Comparison of ENCODE assay signal across 16 cellular contexts in the genomic region with DNA sequence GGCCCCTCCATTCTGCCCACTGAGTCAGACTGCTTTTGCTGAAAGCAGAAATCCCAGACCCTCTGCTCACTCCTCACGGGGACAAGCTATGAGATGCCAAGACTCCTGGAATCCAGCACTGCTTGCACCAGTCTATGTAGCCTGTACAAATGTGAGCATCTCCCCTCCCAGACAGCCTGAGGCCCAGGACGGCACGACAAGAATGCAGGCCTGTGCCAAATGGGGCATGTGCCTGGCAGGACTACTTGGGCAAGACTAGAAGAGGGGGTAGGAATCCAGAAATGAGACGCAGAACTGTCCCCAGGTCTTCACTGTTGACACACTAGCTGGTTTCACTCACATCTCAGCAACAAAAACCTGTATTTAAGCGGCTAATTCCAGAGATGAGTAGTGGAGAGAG. TPM values are rescaled to one million over a fixed set of nuclear protein-coding genes. Genes with fewer than 3 reads are reported as not detected.
DNase-seq lines count a peak whose midpoint lies in the region; ATAC-seq and TF ChIP-seq lines count a peak whose summit lies in the region.
"Had no signal": no experiment of that assay in that cellular context is flagged by ENCODE, and none has a peak within 500 bp of the region (broad histone marks: within the 10 kb centered on the region; RNA-seq: fewer than 3 reads in every experiment).

No MANE protein-coding gene starts in this region.

- no peak for TF ChIP-seq POLR2A in stomach (IDR thresholded peaks at IDR 0.05)

- no peaks in the 10 kb centered on the region for H3K27me3 ChIP-seq in stomach

- no peak overlapping the region for H3K4me3 ChIP-seq in stomach

- 72 to 82% (median 74%) methylated on average over 4 to 5 of the region's 5 CpGs for WGBS in stomach, 5 donors

- TF ChIP-seq EP300 in stomach (IDR thresholded peaks at IDR 0.05), result no peak

- H3K27me3 Mint-ChIP-seq in HFFc6 (ENCODE audit: insufficient read depth), result no peaks in the 10 kb centered on the region
- H3K27me3 Mint-ChIP-seq in chondrocyte (ENCODE audit: low read depth), result no peaks in the 10 kb centered on the region
- H3K27me3 Mint-ChIP-seq: central memory CD8-positive, alpha-beta T cell had no signal

- no peaks in the 10 kb centered on the region for H3K9me3 ChIP-seq in stomach

- H3K27ac Mint-ChIP-seq in HFFc6, result peak overlapping the region; percentile 10; the same call in 1 of the 2 replicates
- H3K27ac Mint-ChIP-seq in chondrocyte (ENCODE audit: unreplicated experiment), result peak overlapping the region; percentile 93
- H3K27ac Mint-ChIP-seq in activated naive CD4-positive, alpha-beta T cell treated with anti-CD3 and anti-CD28 coated beads, Interleukin-2, amount 50 U/mL, for 72 hours, result no peak overlapping the region
- H3K27ac Mint-ChIP-seq: activated T-helper 2 cell treated with anti-CD3 and anti-CD28 coated beads, Interferon-gamma antibody, Interleukin-2, Interleukin-4, amounts not matched to agents 10 μg/mL and 5 μg/mL and 100 μg/mL, durations not matched to agents 14 hours and 24 hours and 36 hours; nephron progenitor cell had no signal

- peaks cover 26 to 53% (median 50%) of the 10 kb centered on the region in 4 donors for H3K4me1 ChIP-seq in stomach

- H3K4me3 Mint-ChIP-seq in HFFc6, result no peak overlapping the region
- H3K4me3 Mint-ChIP-seq in chondrocyte (ENCODE audit: unreplicated experiment), result no peak overlapping the region
- H3K4me3 Mint-ChIP-seq: central memory CD8-positive, alpha-beta T cell; nephron progenitor cell had no signal

- intact Hi-C loops in stomach (cut with DNase I; ENCODE audit: low total_unique reads), result no loop called here

- no peak for TF ChIP-seq CTCF in HFFc6 (IDR thresholded peaks at IDR 0.05)
- no peak for TF ChIP-seq CTCF in chondrocyte (IDR thresholded peaks at IDR 0.05)
- no peak for TF ChIP-seq CTCF in stomach (IDR thresholded peaks at IDR 0.05)

- peak overlapping the region in 3 of 5 donors; percentile 41 to 98 (median 98) for H3K27ac ChIP-seq in stomach

- no peak for ATAC-seq in HG03439 (IDR thresholded peaks at IDR 0.05; ENCODE audit: unreplicated experiment)
- no peak for ATAC-seq in activated naive CD4-positive, alpha-beta T cell treated with anti-CD3 and anti-CD28 coated beads, Interleukin-2, amount 50 U/mL, for 72 hours

- H3K36me3 Mint-ChIP-seq in HFFc6 (ENCODE audit: low read depth) (peaks cover 4% of the 10 kb centered on the region; the same call in 1 of the 2 replicates), chondrocyte (ENCODE audit: low read depth) (no peaks in the 10 kb centered on the region)
- no peaks in the 10 kb centered on the region for H3K36me3 Mint-ChIP-seq in activated naive CD4-positive, alpha-beta T cell treated with anti-CD3 and anti-CD28 coated beads, Interleukin-2, amount 50 U/mL, for 72 hours

- peaks cover 20 to 57% (median 51%) of the 10 kb centered on the region in 4 donors for H3K36me3 ChIP-seq in stomach

- no peaks in the 10 kb centered on the region for H3K9me3 Mint-ChIP-seq in HFFc6
- H3K9me3 Mint-ChIP-seq in chondrocyte (ENCODE audit: low read depth), result no peaks in the 10 kb centered on the region
- H3K9me3 Mint-ChIP-seq in activated naive CD4-positive, alpha-beta T cell treated with anti-CD3 and anti-CD28 coated beads, Interleukin-2, amount 50 U/mL, for 72 hours, result no peaks in the 10 kb centered on the region
- H3K9me3 Mint-ChIP-seq: activated T-helper 2 cell treated with anti-CD3 and anti-CD28 coated beads, Interferon-gamma antibody, Interleukin-2, Interleukin-4, amounts not matched to agents 10 μg/mL and 5 μg/mL and 100 μg/mL, durations not matched to agents 14 hours and 24 hours and 36 hours; central memory CD8-positive, alpha-beta T cell; nephron progenitor cell had no signal

- H3K4me1 Mint-ChIP-seq in HFFc6 (ENCODE audit: low read depth), result peaks cover 24% of the 10 kb centered on the region
- peaks cover 66% of the 10 kb centered on the region for H3K4me1 Mint-ChIP-seq in chondrocyte (ENCODE audit: low read depth)

- no peak for DNase-seq in HFFc6
- DNase-seq in chondrocyte (ENCODE audit: low spot score), result no peak
- DNase-seq in kidney tubule cell (ENCODE audit: low spot score), result peak; percentile 24
- DNase-seq in stomach, result no peak
- no peak for DNase-seq in occipital lobe (lab: John Stamatoyannopoulos, UW)
- no peak for DNase-seq in activated naive CD4-positive, alpha-beta T cell treated with anti-CD3 and anti-CD28 coated beads, Interleukin-2, amount 50 U/mL, for 72 hours (ENCODE audit: low spot score in 2 of 2)
- no peak for DNase-seq in stimulated activated naive CD4-positive, alpha-beta T cell (lab: John Stamatoyannopoulos, UW)
- DNase-seq: erythroblast; H7; NCI-H146; nephron progenitor cell; stimulated activated CD4-positive, alpha-beta T cell treated with anti-CD3 and anti-CD28 coated beads, Interleukin-12 subunit alpha, Interleukin-12 subunit beta, amount 100 ng/mL, for 4 hours; SW 1271 had no signal

RNA-seq across cellular contexts. Expression of a gene that starts 2.8 kb away (rescaled TPM):
- total RNA-seq in HFFc6 (2021; fragmentation: NEBNext Ultra II Directional; extraction: Animal tissue kit (Norgen Biotek cat#: 25700)), result 100 to 1,000 TPM; 310 to 400 (median 328) TPM
- total RNA-seq in chondrocyte (216 to 329 TPM (median 329 TPM) in 3 replicates), stomach (100 to 1,000 TPM in 3 of 5 donors, 10 to 100 TPM in 2; 74.2 to 158 (median 107) TPM), occipital lobe (7.3 TPM)
- polyA plus RNA-seq in stomach, result 10 to 100 TPM; 45.2 to 61.3 (median 54.4) TPM
- 10 to 100 TPM; 10.6 to 32.2 TPM for total RNA-seq in activated naive CD4-positive, alpha-beta T cell treated with anti-CD3 and anti-CD28 coated beads, Interleukin-2, amount 50 U/mL, for 72 hours

RNA-seq across cellular contexts. Expression of a gene that starts 21.1 kb away (rescaled TPM):
- total RNA-seq in HFFc6 (2021; fragmentation: NEBNext Ultra II Directional; extraction: Animal tissue kit (Norgen Biotek cat#: 25700)), result 10 to 100 TPM; 18.2 to 23.5 (median 20.3) TPM
- total RNA-seq in chondrocyte, result 30.2 to 35.3 TPM (median 34.3 TPM) in 3 replicates
- total RNA-seq in stomach, result 10 to 100 TPM; 38.0 to 97.6 (median 93.4) TPM
- polyA plus RNA-seq in stomach, result 10 to 100 TPM; 22.9 to 27.1 (median 26.6) TPM
- 43.2 TPM for total RNA-seq in occipital lobe
- total RNA-seq in activated naive CD4-positive, alpha-beta T cell treated with anti-CD3 and anti-CD28 coated beads, Interleukin-2, amount 50 U/mL, for 72 hours, result 10 to 100 TPM; 20.7 to 35.1 TPM

RNA-seq across cellular contexts. Expression of a gene that starts 39.2 kb away (rescaled TPM):
- total RNA-seq in HFFc6 (2021; fragmentation: NEBNext Ultra II Directional; extraction: Animal tissue kit (Norgen Biotek cat#: 25700)), result 10 to 100 TPM; 71.1 to 83.1 (median 77.5) TPM
- total RNA-seq in chondrocyte, result 65.8 to 70.4 TPM (median 70.4 TPM) in 3 replicates
- 10 to 100 TPM; 18.2 to 87.5 (median 53.5) TPM for total RNA-seq in stomach
- 10 to 100 TPM; 18.0 to 40.5 (median 32.9) TPM for polyA plus RNA-seq in stomach
- 152 TPM for total RNA-seq in occipital lobe
- 10 to 100 TPM; 12.5 to 17.7 TPM for total RNA-seq in activated naive CD4-positive, alpha-beta T cell treated with anti-CD3 and anti-CD28 coated beads, Interleukin-2, amount 50 U/mL, for 72 hours

Comparison
In these comparisons a context has a peak if more than half of its experiments do, and no peak if none do; other contexts are left out.
1. H3K27ac Mint-ChIP-seq: peak in HFFc6 (single experiment) and chondrocyte (single experiment); none in activated naive CD4-positive, alpha-beta T cell treated with anti-CD3 and anti-CD28 coated beads, Interleukin-2, amount 50 U/mL, for 72 hours (0 of 2).